7 cellular contexts compared by ENCODE assay signal in the genomic region with DNA sequence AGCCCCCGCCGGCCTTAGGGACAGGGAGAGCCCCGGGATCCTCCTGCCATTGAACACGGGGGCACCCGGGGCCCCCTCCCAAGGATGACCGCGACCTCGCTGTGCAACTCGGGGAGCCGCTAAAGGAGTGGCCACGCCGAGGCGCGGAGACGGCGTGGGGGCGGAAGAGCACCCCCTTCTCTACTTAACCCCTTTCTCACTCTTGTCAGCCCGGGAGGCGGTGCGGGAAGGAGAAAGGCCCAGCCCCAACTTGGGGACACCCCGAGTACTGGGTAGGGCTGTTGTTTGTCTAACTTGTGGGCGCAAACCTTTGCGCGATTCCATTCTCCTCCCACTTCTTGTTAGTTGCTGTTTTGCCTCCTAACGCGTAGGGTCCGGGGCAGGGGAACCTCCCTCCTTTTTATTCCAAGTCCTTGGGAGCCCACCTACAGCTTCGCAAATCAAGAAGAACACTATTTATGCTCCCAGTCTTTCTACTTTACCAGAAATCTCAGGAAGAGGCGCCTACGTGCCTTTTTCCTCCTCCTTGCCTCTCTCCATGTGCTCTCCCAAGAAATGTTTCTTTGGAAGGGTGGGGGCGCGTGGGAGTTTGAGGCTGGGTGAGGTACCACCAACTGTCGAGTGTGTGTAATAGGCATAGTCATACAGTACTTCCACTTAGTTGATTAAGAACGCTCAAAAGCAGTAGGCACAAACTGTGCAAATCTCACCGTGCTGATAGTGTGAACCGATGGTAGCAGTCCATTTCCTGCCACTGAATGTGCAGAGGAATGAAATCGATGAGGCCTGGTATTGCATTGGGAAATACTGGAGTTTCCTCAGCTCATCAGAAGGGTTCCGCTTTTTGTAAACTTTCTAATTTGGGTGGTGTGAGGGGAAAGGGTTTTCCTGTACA. TPM values are rescaled to one million over a fixed set of nuclear protein-coding genes. Genes with fewer than 3 reads are reported as not detected.
DNase-seq lines count a peak whose midpoint lies in the region; ATAC-seq and TF ChIP-seq lines count a peak whose summit lies in the region.

No MANE protein-coding gene starts in this region.

- H3K27me3 ChIP-seq in Peyer's patch (no peaks in the 10 kb centered on the region), prostate gland (replicated peaks; ENCODE audit: insufficient read depth) (no peaks in the 10 kb centered on the region)

- TF ChIP-seq POLR2A in Peyer's patch (IDR thresholded peaks at IDR 0.05) (no peak), prostate gland (IDR thresholded peaks at IDR 0.05) (no peak)

- peak; percentile 30 for ATAC-seq in GM18868 (IDR thresholded peaks at IDR 0.05; ENCODE audit: unreplicated experiment)
- ATAC-seq in HG02938 (IDR thresholded peaks at IDR 0.05; ENCODE audit: unreplicated experiment): peak; percentile 20
- ATAC-seq in left cardiac atrium: peak; percentile 51 to 70

- H3K4me3 ChIP-seq in Peyer's patch: peak overlapping the region; percentile 49 to 89 (median 69)
- H3K4me3 ChIP-seq in prostate gland: peak overlapping the region; percentile 48 to 52

- H3K27ac ChIP-seq in Peyer's patch (peak overlapping the region; percentile 68 to 88 (median 82)), prostate gland (peak overlapping the region; percentile 61 to 67)

- TF ChIP-seq CTCF in Peyer's patch (IDR thresholded peaks at IDR 0.05) (no peak), prostate gland (IDR thresholded peaks at IDR 0.05) (no peak)

- DNase-seq in Peyer's patch: peak; percentile 17 to 62 (median 58)
- peak; percentile 33 for DNase-seq in activated naive CD4-positive, alpha-beta T cell treated with anti-CD3 and anti-CD28 coated beads, Interleukin-2, amount 50 U/mL, for 16 hours
- DNase-seq in left cardiac atrium: peak; percentile 26
- peak; percentile 3 for DNase-seq in prostate gland (ENCODE audit: low spot score)
- DNase-seq in NCI-H1436 treated with DMSO at 0.1 percent for 48 hours (lab: John Stamatoyannopoulos, UW): no peak

- intact Hi-C loops in left cardiac atrium (cut with DNase I): no loop called here
- intact Hi-C loops in prostate gland (cut with DNase I): no loop called here

- WGBS in prostate gland: 8% methylated on average over 33 of the region's 38 CpGs

- H3K9me3 ChIP-seq in Peyer's patch (no peaks in the 10 kb centered on the region), prostate gland (no peaks in the 10 kb centered on the region)

- no peaks in the 10 kb centered on the region for H3K4me1 ChIP-seq in Peyer's patch
- no peaks in the 10 kb centered on the region for H3K4me1 ChIP-seq in prostate gland (replicated peaks)

- H3K36me3 ChIP-seq in Peyer's patch: no peaks in the 10 kb centered on the region
- no peaks in the 10 kb centered on the region for H3K36me3 ChIP-seq in prostate gland

RNA-seq across cellular contexts. Expression of gene DIAPH2, which starts 0.8 kb away (rescaled TPM):
- total RNA-seq in Peyer's patch (100 to 1,000 TPM in 1 of 4 donors, 10 to 100 TPM in 3; 15.1 to 114 (median 33.0) TPM), left cardiac atrium (10 to 100 TPM; 13.0 to 13.3 TPM), prostate gland (10 to 100 TPM in 1 of 2 donors, 1 to 10 TPM in 1; 8.1 to 44.8 TPM)
